In genomic region chr4:98929341-98930267, GRCh38 we compare ENCODE assay signal across 8 cellular contexts. TPM values are rescaled to one million over a fixed set of nuclear protein-coding genes. Genes with fewer than 3 reads are reported as not detected.
DNase-seq lines count a peak whose midpoint lies in the region; ATAC-seq, FAIRE-seq and TF ChIP-seq lines count a peak whose summit lies in the region.

No MANE protein-coding gene starts in this region.

- dilution Hi-C loops in endothelial cell of umbilical vein (cut with MboI; ENCODE audit: extremely low pct_ligation_motif_present, low sequenced_read_pairs), result no loop called here

- H3K9ac ChIP-seq in endothelial cell of umbilical vein (replicated peaks; ENCODE audit: extremely low read depth, insufficient read depth, low read length) (peak overlapping the region; percentile 95), mucosa of stomach (ENCODE audit: low read length) (peak overlapping the region; percentile 97)

- H3K27ac ChIP-seq in endothelial cell of umbilical vein (ENCODE audit: insufficient read depth, low read depth, low read length), result peak overlapping the region; percentile 93

- intact Hi-C loops in endothelial cell of umbilical vein (cut with micrococcal nuclease), result loop anchor here (1.0 to 10.0 kb wide), 10 partner anchors 39 to 667 kb away; partner anchors contain the start of genes METAP1, RAP1GDS1 and TRMT10A

- H3K4me3 ChIP-seq in endothelial cell of umbilical vein (replicated peaks in 1 of 3; ENCODE audit: insufficient read depth in 1 of 3, low read depth in 1 of 3, low read length in 3 of 3) (peak overlapping the region; percentile 40 to 74 (median 66)), mucosa of stomach (ENCODE audit: low read length) (peak overlapping the region; percentile 93)

- H3K9me1 ChIP-seq in endothelial cell of umbilical vein (replicated peaks; ENCODE audit: control insufficient read depth, extremely low read depth, insufficient read depth, low read length), result no peaks in the 10 kb centered on the region

- peaks cover 42% of the 10 kb centered on the region for H3K79me2 ChIP-seq in endothelial cell of umbilical vein (ENCODE audit: control insufficient read depth, insufficient read depth, low read length)

- H3K36me3 ChIP-seq in endothelial cell of umbilical vein (ENCODE audit: control insufficient read depth in 2 of 2, extremely low read depth in 1 of 2, insufficient read depth in 2 of 2, low read length in 2 of 2) (peaks cover 2 to 8% of the 10 kb centered on the region in 2 experiments), mucosa of stomach (ENCODE audit: control insufficient read depth, insufficient read depth, low read length) (no peaks in the 10 kb centered on the region)

- TF ChIP-seq POLR2A in endothelial cell of umbilical vein (IDR thresholded peaks at IDR 0.05; ENCODE audit: low read depth, low read length), result peak; percentile 69

- POLR2A ChIA-PET in endothelial cell of umbilical vein (lab: Charles Lee), result interaction anchor here (0.7 to 1.7 kb wide), 6 partner anchors 9 to 265 kb away, joined by 3 to 9 read pairs (median 4); partner anchors contain the start of gene ADH5

- CTCF ChIA-PET in endothelial cell of umbilical vein (lab: Charles Lee), result interaction anchor here (0.6 to 3.8 kb wide), 12 partner anchors 9 to 534 kb away, joined by 3 to 23 read pairs (median 4); partner anchors contain the start of gene METAP1

- TSS peak; percentile 69 for BruUV-seq in endothelial cell of umbilical vein (replicated peaks; lab: Mats Ljungman, UMichigan)

- peak; percentile 94 for FAIRE-seq in endothelial cell of umbilical vein (lab: Jason Lieb, UNC)

- peaks cover 32% of the 10 kb centered on the region for H3K4me1 ChIP-seq in endothelial cell of umbilical vein (ENCODE audit: control insufficient read depth, extremely low read depth, insufficient read depth, low read length)
- H3K4me1 ChIP-seq in mucosa of stomach (ENCODE audit: control insufficient read depth, insufficient read depth, low read length), result peaks cover 9% of the 10 kb centered on the region

- ATAC-seq in HG02884 (IDR thresholded peaks at IDR 0.05; ENCODE audit: unreplicated experiment), result peak; percentile 41

- H2AFZ ChIP-seq in endothelial cell of umbilical vein (ENCODE audit: low read depth, low read length), result peak overlapping the region; percentile 36

- no peaks in the 10 kb centered on the region for H3K27me3 ChIP-seq in endothelial cell of umbilical vein (ENCODE audit: control insufficient read depth in 2 of 2, insufficient read depth in 2 of 2, low read length in 2 of 2)
- H3K27me3 ChIP-seq in mucosa of stomach (ENCODE audit: control insufficient read depth, insufficient read depth, low read length), result no peaks in the 10 kb centered on the region

- DNase-seq in NCI-H1105 treated with DMSO at 0.1 percent for 48 hours (lab: John Stamatoyannopoulos, UW) (peak; percentile 7), NCI-H1105 (lab: John Stamatoyannopoulos, UW) (no peak), NOMO-1 (lab: John Stamatoyannopoulos, UW; ENCODE audit: unreplicated experiment in 2 of 2) (peak; percentile 57 to 89), endothelial cell of umbilical vein (ENCODE audit: low read depth, low spot score) (peak; percentile 91)
- DNase-seq in activated CD8-positive, alpha-beta memory T cell treated with anti-CD3 and anti-CD28 coated beads, Interleukin-2, amount 50 U/mL, for 24 hours (ENCODE audit: extremely low read depth), result peak; percentile 21
- DNase-seq in stimulated activated CD8-positive, alpha-beta memory T cell treated with anti-CD3 and anti-CD28 coated beads, Interleukin-7, amount 100 ng/mL, for 4 hours (ENCODE audit: low read depth in 2 of 2), result peak; percentile 30 to 42

- peak overlapping the region; percentile 79 for H3K4me2 ChIP-seq in endothelial cell of umbilical vein (ENCODE audit: insufficient read depth, low read length)

- peaks cover 3% of the 10 kb centered on the region for H4K20me1 ChIP-seq in endothelial cell of umbilical vein (replicated peaks; ENCODE audit: control insufficient read depth, extremely low read depth, insufficient read depth, low read length)

- no peaks in the 10 kb centered on the region for H3K9me3 ChIP-seq in endothelial cell of umbilical vein (replicated peaks; ENCODE audit: control insufficient read depth, insufficient read depth, low read length)
- no peaks in the 10 kb centered on the region for H3K9me3 ChIP-seq in mucosa of stomach (ENCODE audit: control insufficient read depth, low read length)

- TF ChIP-seq CTCF in endothelial cell of umbilical vein (IDR thresholded peaks at IDR 0.05; ENCODE audit: extremely low read depth in 1 of 2, insufficient read depth in 1 of 2, low read depth in 1 of 2, low read length in 2 of 2), result no peak

TF ChIP-seq in endothelial cell of umbilical vein, 7 proteins besides CTCF, POLR2A, EP300 and RAD21:
- peak; percentile 83 for TF ChIP-seq JUN (IDR thresholded peaks at IDR 0.05; ENCODE audit: borderline replicate concordance, insufficient read depth, insufficient read length, low read depth)
- peak; percentile 66 for TF ChIP-seq POLR2AphosphoS5 (IDR thresholded peaks at IDR 0.05; ENCODE audit: insufficient read depth, low read depth, low read length)
- no peak for TF ChIP-seq MYC (IDR thresholded peaks at IDR 0.05; ENCODE audit: low read depth, low read length)
- peak; percentile 98 for TF ChIP-seq FOS (IDR thresholded peaks at IDR 0.05; ENCODE audit: borderline replicate concordance, insufficient read depth, low read length)

RNA-seq across cellular contexts. Expression of gene EIF4E, which starts 0.7 kb away (rescaled TPM):
- total RNA-seq in endothelial cell of umbilical vein, result 103 and 107 TPM in 2 replicates
- 22.1 and 40.3 TPM in 2 replicates for polyA plus RNA-seq in endothelial cell of umbilical vein
- polyA plus RNA-seq in endothelial cell of umbilical vein (2011; cell fraction: cytosol; rRNA removed), result 56.1 and 58.8 TPM in 2 replicates
- polyA plus RNA-seq in endothelial cell of umbilical vein (2011; cell fraction: nucleus; rRNA removed), result 40.2 and 59.3 TPM in 2 replicates
- 72.9 and 86.1 TPM in 2 replicates for polyA plus RNA-seq in endothelial cell of umbilical vein (2012)
- 53.4 and 56.3 TPM in 2 replicates for polyA minus RNA-seq in endothelial cell of umbilical vein
- polyA minus RNA-seq in endothelial cell of umbilical vein (2011; cell fraction: cytosol; rRNA and poly(A)+ RNA removed), result 43.3 TPM
- 41.4 and 57.4 TPM in 2 replicates for polyA minus RNA-seq in endothelial cell of umbilical vein (2011; cell fraction: nucleus; rRNA and poly(A)+ RNA removed)
